9 cellular contexts compared by ENCODE assay signal in the genomic region with DNA sequence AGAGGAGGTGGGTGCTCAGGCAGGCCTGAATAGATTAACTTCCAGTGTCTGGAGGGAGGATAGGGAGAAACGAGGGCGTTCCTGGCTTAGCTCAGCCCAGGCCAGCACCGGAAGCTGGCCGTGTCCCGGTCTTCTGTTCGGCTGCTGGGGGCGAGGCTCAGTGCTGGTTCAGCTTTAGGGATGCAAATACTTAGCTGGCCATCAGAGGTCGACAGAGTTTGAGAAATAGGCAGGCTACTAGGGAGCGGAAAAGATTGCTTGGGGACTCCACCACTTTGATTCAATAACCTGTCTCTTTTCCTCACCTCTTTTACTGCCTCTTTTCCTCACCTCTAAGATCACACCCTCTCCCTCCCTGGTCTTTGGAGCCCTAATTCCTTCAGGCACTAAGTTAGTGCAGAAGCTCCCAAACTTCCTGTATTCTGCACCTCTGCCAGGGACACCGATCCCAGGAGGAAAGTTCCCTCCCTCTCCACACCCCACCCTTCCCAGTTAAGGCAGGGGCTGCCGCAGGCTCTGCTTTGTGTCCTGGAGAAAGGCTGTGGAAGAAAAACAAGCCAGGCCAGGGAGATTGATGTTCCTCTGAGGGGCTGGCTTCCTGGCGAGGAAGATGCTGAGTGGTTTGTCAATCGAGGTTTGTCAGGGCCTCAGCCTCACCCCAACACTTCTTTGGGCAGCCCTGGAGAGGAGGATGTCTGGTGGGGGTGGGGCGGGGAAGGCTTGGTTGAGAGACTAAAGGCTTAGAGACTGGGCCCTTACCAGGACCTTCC. TPM values are rescaled to one million over a fixed set of nuclear protein-coding genes. Genes with fewer than 3 reads are reported as not detected.
DNase-seq lines count a peak whose midpoint lies in the region; ATAC-seq, FAIRE-seq and TF ChIP-seq lines count a peak whose summit lies in the region.
"Had no signal": no experiment of that assay in that cellular context is flagged by ENCODE, and none has a peak within 500 bp of the region (broad histone marks: within the 10 kb centered on the region; RNA-seq: fewer than 3 reads in every experiment).

No MANE protein-coding gene starts in this region.

- no peaks in the 10 kb centered on the region for H3K27me3 Mint-ChIP-seq in CD4-positive, alpha-beta T cell
- H3K27me3 Mint-ChIP-seq in astrocyte (ENCODE audit: low read depth, unreplicated experiment), result peaks cover 27% of the 10 kb centered on the region

- no peaks in the 10 kb centered on the region for H3K9me3 ChIP-seq in CD4-positive, alpha-beta T cell (ENCODE audit: control insufficient read depth, low read length)
- H3K9me3 ChIP-seq in astrocyte (ENCODE audit: insufficient read depth, low read depth, low read length), result no peaks in the 10 kb centered on the region
- no peaks in the 10 kb centered on the region for H3K9me3 ChIP-seq in thyroid gland

- H3K4me3 ChIP-seq in astrocyte (ENCODE audit: insufficient read depth, low read depth, low read length) (no peak overlapping the region), thyroid gland (replicated peaks in 1 of 3) (no peak overlapping the region)

- DNase-seq in CD4-positive, alpha-beta T cell, result no peak
- DNase-seq in NCI-H1092 (lab: John Stamatoyannopoulos, UW) (peak; percentile 28), astrocyte (ENCODE audit: low read depth) (peak; percentile 22), islet precursor cell (peak; percentile 83), thyroid gland (peak; percentile 28 to 39), KG1 (lab: John Stamatoyannopoulos, UW) (no peak)
- no peak for DNase-seq in stimulated activated naive CD4-positive, alpha-beta T cell (lab: John Stamatoyannopoulos, UW)

- peak; percentile 100 for FAIRE-seq in astrocyte (lab: Jason Lieb, UNC)

- CTCF ChIA-PET in CD4-positive, alpha-beta T cell (lab: Charles Lee), result interaction anchor here (0.9 kb wide), 1 partner anchor 399 kb away, joined by 4 read pairs; no protein-coding TSS in a partner anchor

- intact Hi-C loops in CD4-positive, alpha-beta T cell (cut with DNase I, micrococcal nuclease), result loop anchor here (1.0 to 10.0 kb wide), 3 partner anchors 399 to 1312 kb away; a partner anchor contains a TSS
- intact Hi-C loops in thyroid gland (cut with DNase I), result loop anchor here (10.0 kb wide), 3 partner anchors 312 to 562 kb away; no protein-coding TSS in a partner anchor

- no peak overlapping the region for H3K27ac Mint-ChIP-seq in CD4-positive, alpha-beta T cell
- no peak overlapping the region for H3K27ac Mint-ChIP-seq in astrocyte (ENCODE audit: unreplicated experiment)
- H3K27ac Mint-ChIP-seq: immature natural killer cell had no signal

- no peak for TF ChIP-seq POLR2A in thyroid gland (IDR thresholded peaks at IDR 0.05)

- no peaks in the 10 kb centered on the region for H3K9me3 Mint-ChIP-seq in CD4-positive, alpha-beta T cell
- no peaks in the 10 kb centered on the region for H3K9me3 Mint-ChIP-seq in astrocyte (ENCODE audit: unreplicated experiment)
- H3K9me3 Mint-ChIP-seq: immature natural killer cell had no signal

- no peak overlapping the region for H3K9ac ChIP-seq in astrocyte (ENCODE audit: low read length)

- H3K36me3 Mint-ChIP-seq in CD4-positive, alpha-beta T cell (ENCODE audit: low read depth), result no peaks in the 10 kb centered on the region
- H3K36me3 Mint-ChIP-seq in astrocyte (ENCODE audit: low read depth, unreplicated experiment), result no peaks in the 10 kb centered on the region
- H3K36me3 Mint-ChIP-seq: immature natural killer cell had no signal

- no peaks in the 10 kb centered on the region for H4K20me1 ChIP-seq in astrocyte (ENCODE audit: insufficient read depth, low read length)

- no peak overlapping the region for H3K4me3 Mint-ChIP-seq in CD4-positive, alpha-beta T cell
- no peak overlapping the region for H3K4me3 Mint-ChIP-seq in astrocyte (ENCODE audit: unreplicated experiment)
- H3K4me3 Mint-ChIP-seq: immature natural killer cell had no signal

- TF ChIP-seq CTCF in CD4-positive, alpha-beta T cell (IDR thresholded peaks at IDR 0.05), result no peak
- TF ChIP-seq CTCF in astrocyte (IDR thresholded peaks at IDR 0.05; ENCODE audit: insufficient read depth, low read depth, low read length), result peak; percentile 41
- TF ChIP-seq CTCF in thyroid gland (IDR thresholded peaks at IDR 0.05), result peak in 5 of 6 experiments; percentile 16 to 63 (median 55)

- H3K36me3 ChIP-seq in astrocyte (ENCODE audit: insufficient read depth, low read length), result no peaks in the 10 kb centered on the region
- H3K36me3 ChIP-seq in thyroid gland, result no peaks in the 10 kb centered on the region

- ATAC-seq in CD4-positive, alpha-beta T cell (ENCODE audit: poor library complexity), result peak; percentile 58
- peak; percentile 76 for ATAC-seq in GM18867 (IDR thresholded peaks at IDR 0.05; ENCODE audit: unreplicated experiment)

- 30 to 33% methylated on average over 3 to 10 of the region's 14 CpGs for WGBS in thyroid gland, 2 donors

- peak overlapping the region; percentile 56 for H2AFZ ChIP-seq in astrocyte (ENCODE audit: low read depth, low read length)

- no peak overlapping the region for H3K27ac ChIP-seq in CD4-positive, alpha-beta T cell (ENCODE audit: low read depth, low read length)
- H3K27ac ChIP-seq in astrocyte (ENCODE audit: low read depth, low read length) (no peak overlapping the region), thyroid gland (no peak overlapping the region)

- no peak overlapping the region for H3K4me2 ChIP-seq in astrocyte (ENCODE audit: low read length)

- no peaks in the 10 kb centered on the region for H3K79me2 ChIP-seq in astrocyte (ENCODE audit: insufficient read depth, low read length)

- H3K27me3 ChIP-seq in CD4-positive, alpha-beta T cell (ENCODE audit: control insufficient read depth, insufficient read depth, low read length), result no peaks in the 10 kb centered on the region
- H3K27me3 ChIP-seq in astrocyte (ENCODE audit: insufficient read depth, low read length) (no peaks in the 10 kb centered on the region), thyroid gland (no peaks in the 10 kb centered on the region)

- POLR2A ChIA-PET in CD4-positive, alpha-beta T cell (lab: Charles Lee), result no interaction called here

- no peaks in the 10 kb centered on the region for H3K4me1 ChIP-seq in astrocyte (ENCODE audit: insufficient read depth, low read length)
- H3K4me1 ChIP-seq in thyroid gland, result no peaks in the 10 kb centered on the region

- peaks cover 2% of the 10 kb centered on the region for H3K4me1 Mint-ChIP-seq in CD4-positive, alpha-beta T cell (ENCODE audit: low read depth)
- H3K4me1 Mint-ChIP-seq in astrocyte (ENCODE audit: low read depth, unreplicated experiment), result no peaks in the 10 kb centered on the region

RNA-seq across cellular contexts. Expression of a gene that starts 6.0 kb away (rescaled TPM):
- total RNA-seq in CD4-positive, alpha-beta T cell, result 1 to 10 TPM; 2.9 to 3.1 TPM
- total RNA-seq in astrocyte (23.0 and 23.3 TPM in 2 replicates), thyroid gland (10 to 100 TPM; 17.6 to 26.9 (median 20.8) TPM)

Comparison
In these comparisons a context has a peak if more than half of its experiments do, and no peak if none do; other contexts are left out.
1. DNase-seq: peak in NCI-H1092 (single experiment), astrocyte (single experiment), islet precursor cell (single experiment) and thyroid gland (2 of 2); none in CD4-positive, alpha-beta T cell (0 of 10), KG1 (single experiment) and stimulated activated naive CD4-positive, alpha-beta T cell (0 of 6).